ENCODE assay signal across 7 cellular contexts in genomic region chr12:62604856-62605255, GRCh38.
DNase-seq lines count a peak whose midpoint lies in the region; ATAC-seq and TF ChIP-seq lines count a peak whose summit lies in the region.

No MANE protein-coding gene starts in this region.

- no peaks in the 10 kb centered on the region for H3K36me3 ChIP-seq in HCT116 (ENCODE audit: control insufficient read depth in 1 of 2, insufficient read depth in 2 of 2, low read length in 2 of 2)

- H3K4me1 Mint-ChIP-seq in T-helper 17 cell: peaks cover 45% of the 10 kb centered on the region
- peaks cover 52% of the 10 kb centered on the region for H3K4me1 Mint-ChIP-seq in stimulated activated memory B cell treated with anti-CD40 and anti-IgM and Interleukin-4, amounts not matched to agents 10 μg/mL and 1 μg/mL and 100 μg/mL, for 72 hours

- CTCF ChIA-PET in HCT116 (lab: Charles Lee): interaction anchor here (1.7 kb wide), 1 partner anchor 189 kb away, joined by 6 read pairs; no protein-coding TSS in a partner anchor

- RAD21 ChIA-PET in HCT116 (lab: Charles Lee; ENCODE audit: low non-redundant PET in 1 of 2, low total read pairs in 2 of 2, uncharacterized antibody in 2 of 2, unreplicated experiment in 2 of 2): no interaction called here

- no peak for TF ChIP-seq RAD21 in HCT116 (IDR thresholded peaks at IDR 0.05; ENCODE audit: low read depth)

- no peaks in the 10 kb centered on the region for H3K9me2 ChIP-seq in HCT116 (ENCODE audit: insufficient read depth)

- no peaks in the 10 kb centered on the region for H3K27me3 ChIP-seq in HCT116 (ENCODE audit: insufficient read depth, low read length)

- no peaks in the 10 kb centered on the region for H4K20me1 ChIP-seq in HCT116 (ENCODE audit: insufficient read depth)

- H3K4me3 Mint-ChIP-seq in T-helper 17 cell: peak overlapping the region; percentile 93
- H3K4me3 Mint-ChIP-seq in stimulated activated memory B cell treated with anti-CD40 and anti-IgM and Interleukin-4, amounts not matched to agents 10 μg/mL and 1 μg/mL and 100 μg/mL, for 72 hours: peak overlapping the region; percentile 96

- DNase-seq in HCT116 (ENCODE audit: low read depth, low spot score) (no peak), T-helper 17 cell (peak in 2 of 3 donors; percentile 5 to 11), fibroblast of pulmonary artery (ENCODE audit: low read depth) (peak; percentile 31), NAMALWA (ENCODE audit: low spot score) (no peak), left lobe of liver (ENCODE audit: low spot score) (no peak), CD1c-positive myeloid dendritic cell (ENCODE audit: extremely low spot score) (no peak)

- H3K27ac ChIP-seq in HCT116 (ENCODE audit: low read depth, low read length): no peak overlapping the region

- no peak for TF ChIP-seq POLR2A in HCT116 (IDR thresholded peaks at IDR 0.05; ENCODE audit: borderline replicate concordance, extremely low read depth, insufficient read depth, insufficient read length)

- no peaks in the 10 kb centered on the region for H3K36me3 Mint-ChIP-seq in T-helper 17 cell (ENCODE audit: low read depth)
- H3K36me3 Mint-ChIP-seq in stimulated activated memory B cell treated with anti-CD40 and anti-IgM and Interleukin-4, amounts not matched to agents 10 μg/mL and 1 μg/mL and 100 μg/mL, for 72 hours: peaks cover 5% of the 10 kb centered on the region

- H3K9me3 ChIP-seq in HCT116 (ENCODE audit: control insufficient read depth in 1 of 2, insufficient read depth in 1 of 2, low read depth in 1 of 2, low read length in 2 of 2) (no peaks in the 10 kb centered on the region), T-helper 17 cell (ENCODE audit: control insufficient read depth, low read length, poor library complexity, severe bottlenecking) (no peaks in the 10 kb centered on the region)

- H2AFZ ChIP-seq in HCT116 (ENCODE audit: low read depth, low read length, poor library complexity, severe bottlenecking): no peak overlapping the region

- intact Hi-C loops in HCT116 (cut with micrococcal nuclease): loop anchor here (10.0 kb wide), 1 partner anchor 340 kb away; the partner anchor contains the start of gene USP15

- peaks cover 11 to 34% of the 10 kb centered on the region in 2 experiments for H3K4me1 ChIP-seq in HCT116 (ENCODE audit: control insufficient read depth in 1 of 2, insufficient read depth in 2 of 2, low read length in 2 of 2)

- ATAC-seq in HCT116 (no peak), T-helper 17 cell (no peak), left lobe of liver (no peak)
- ATAC-seq in stimulated activated memory B cell treated with anti-CD40 and anti-IgM and Interleukin-4, amounts not matched to agents 10 μg/mL and 1 μg/mL and 100 μg/mL, for 72 hours: no peak

- no peaks in the 10 kb centered on the region for H3K9me3 Mint-ChIP-seq in stimulated activated memory B cell treated with anti-CD40 and anti-IgM and Interleukin-4, amounts not matched to agents 10 μg/mL and 1 μg/mL and 100 μg/mL, for 72 hours

- peak overlapping the region; percentile 91 for H3K4me2 ChIP-seq in HCT116 (ENCODE audit: low read length)

- H3K4me3 ChIP-seq in HCT116 (replicated peaks in 1 of 2; ENCODE audit: low read depth in 1 of 2, low read length in 2 of 2): peak overlapping the region in 1 of 2 experiments; percentile 79; a peak in 1 of 4 replicates
- H3K4me3 ChIP-seq in fibroblast of pulmonary artery (replicated peaks; ENCODE audit: low read depth, low read length): peak overlapping the region; percentile 87

- POLR2A ChIA-PET in HCT116 (lab: Charles Lee): no interaction called here

- H3K79me2 ChIP-seq in HCT116 (ENCODE audit: insufficient read depth, low read length): peaks cover 26% of the 10 kb centered on the region

- TF ChIP-seq CTCF in HCT116 (IDR thresholded peaks at IDR 0.05 in 2 of 3, conservative IDR thresholded peaks at IDR 0.05 in 1 of 3; ENCODE audit: borderline replicate concordance in 1 of 3, insufficient read depth in 1 of 3, low read depth in 2 of 3, low read length in 2 of 3) (no peak), fibroblast of pulmonary artery (IDR thresholded peaks at IDR 0.05; ENCODE audit: low read length, missing control alignments) (no peak)

- H3K27ac Mint-ChIP-seq in T-helper 17 cell: peak overlapping the region; percentile 99
- H3K27ac Mint-ChIP-seq in stimulated activated memory B cell treated with anti-CD40 and anti-IgM and Interleukin-4, amounts not matched to agents 10 μg/mL and 1 μg/mL and 100 μg/mL, for 72 hours: peak overlapping the region; percentile 100

- no peak overlapping the region; the same call in 1 of the 2 replicates for H3K9ac ChIP-seq in HCT116 (ENCODE audit: low read length)

- no TSS peak for BruUV-seq in HCT116 (replicated peaks; lab: Mats Ljungman, UMichigan)

- H3K27me3 Mint-ChIP-seq in T-helper 17 cell: no peaks in the 10 kb centered on the region
- H3K27me3 Mint-ChIP-seq in stimulated activated memory B cell treated with anti-CD40 and anti-IgM and Interleukin-4, amounts not matched to agents 10 μg/mL and 1 μg/mL and 100 μg/mL, for 72 hours: no peaks in the 10 kb centered on the region

TF ChIP-seq in HCT116, 20 proteins besides CTCF, POLR2A, EP300 and RAD21:
- no peak for TF ChIP-seq TCF7L2 (IDR thresholded peaks at IDR 0.05; ENCODE audit: borderline replicate concordance, extremely low read depth, insufficient read depth, insufficient read length)
- no peak for TF ChIP-seq ELF1 (IDR thresholded peaks at IDR 0.05; ENCODE audit: borderline replicate concordance, low read depth)
- TF ChIP-seq MAX (IDR thresholded peaks at IDR 0.05): no peak
- no peak for TF ChIP-seq SP1 (IDR thresholded peaks at IDR 0.05; ENCODE audit: low read depth)
- TF ChIP-seq ZBTB33 (IDR thresholded peaks at IDR 0.05; ENCODE audit: extremely low read depth, insufficient replicate concordance, low read length): no peak
- TF ChIP-seq EZH2 (IDR thresholded peaks at IDR 0.05): no peak
- TF ChIP-seq ATF3 (IDR thresholded peaks at IDR 0.05): no peak
- TF ChIP-seq REST (IDR thresholded peaks at IDR 0.05; ENCODE audit: low read depth): no peak

Comparison
In these comparisons a context has a peak if more than half of its experiments do, and no peak if none do; other contexts are left out.
1. DNase-seq: peak in T-helper 17 cell (2 of 3) and fibroblast of pulmonary artery (single experiment); none in HCT116 (single experiment), NAMALWA (single experiment), left lobe of liver (single experiment) and CD1c-positive myeloid dendritic cell (single experiment).